ENCODE assay signal across 15 cellular contexts in the genomic region with DNA sequence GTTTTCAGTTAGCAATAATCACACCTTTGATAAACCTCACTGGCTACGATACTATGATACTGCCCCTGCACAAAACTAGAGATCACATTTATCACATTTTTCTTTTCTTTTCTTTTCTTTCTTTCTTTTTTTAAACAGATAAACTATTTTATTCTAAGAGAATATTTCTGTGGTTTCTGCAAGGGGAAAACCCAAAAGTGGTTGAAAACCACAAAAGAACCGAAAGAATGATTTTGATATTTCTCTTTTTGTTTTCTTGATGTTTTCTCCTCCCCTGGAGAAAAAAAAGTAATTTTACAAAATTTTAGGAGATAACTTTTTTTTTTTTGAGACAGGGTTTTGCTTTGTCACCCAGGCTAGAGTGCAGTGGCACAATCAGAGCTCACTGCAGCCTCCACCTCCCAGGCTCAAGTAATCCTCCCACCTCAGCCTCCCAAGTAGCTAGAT. TPM values are rescaled to one million over a fixed set of nuclear protein-coding genes. Genes with fewer than 3 reads are reported as not detected.
DNase-seq lines count a peak whose midpoint lies in the region; ATAC-seq, FAIRE-seq and TF ChIP-seq lines count a peak whose summit lies in the region.
"Had no signal": no experiment of that assay in that cellular context is flagged by ENCODE, and none has a peak within 500 bp of the region (broad histone marks: within the 10 kb centered on the region; RNA-seq: fewer than 3 reads in every experiment).

No MANE protein-coding gene starts in this region.

- DNase-seq in MM.1S: peak; percentile 40
- DNase-seq in H1 (ENCODE audit: low read depth in 1 of 2, low spot score in 2 of 2): no peak
- DNase-seq in BE2C: no peak
- no peak for DNase-seq in NCI-H82 treated with DMSO at 0.1 percent for 48 hours (lab: John Stamatoyannopoulos, UW; ENCODE audit: unreplicated experiment)
- DNase-seq in esophagus squamous epithelium (lab: John Stamatoyannopoulos, UW): no peak
- DNase-seq: Caco-2, Peyer's patch, T1000 had no signal

- TF ChIP-seq CTCF in DOHH2 (IDR thresholded peaks at IDR 0.05; ENCODE audit: low read depth, low read length, poor library complexity, severe bottlenecking) (no peak), MM.1S (IDR thresholded peaks at IDR 0.05; ENCODE audit: low read length) (no peak), H1 (IDR thresholded peaks at IDR 0.05; ENCODE audit: control extremely low read depth in 1 of 3, insufficient read depth in 1 of 3, low read depth in 1 of 3, low read length in 3 of 3) (no peak), BE2C (IDR thresholded peaks at IDR 0.05; ENCODE audit: low read depth, low read length) (no peak), esophagus squamous epithelium (IDR thresholded peaks at IDR 0.05) (no peak)

- H2BK20ac ChIP-seq in H1 (ENCODE audit: low read length): no peak overlapping the region

- H2BK15ac ChIP-seq in H1 (ENCODE audit: low read length): no peak overlapping the region

- FAIRE-seq in H1 (lab: Jason Lieb, UNC): no peak
- FAIRE-seq: colon had no signal

- H3K9ac ChIP-seq in MM.1S (ENCODE audit: low read length): no peak overlapping the region
- no peak overlapping the region for H3K9ac ChIP-seq in H1 (replicated peaks in 1 of 4; ENCODE audit: extremely low read depth in 1 of 4, low read depth in 3 of 4, low read length in 3 of 4)

- H2AK5ac ChIP-seq in H1 (ENCODE audit: low read depth, low read length): no peak overlapping the region

- no peak overlapping the region for H3K4ac ChIP-seq in H1 (replicated peaks; ENCODE audit: insufficient read length, low read depth, low read length)

- H3K79me2 ChIP-seq in DOHH2 (ENCODE audit: control insufficient read depth, low read length): no peaks in the 10 kb centered on the region
- no peaks in the 10 kb centered on the region for H3K79me2 ChIP-seq in MM.1S (ENCODE audit: low read length)
- no peaks in the 10 kb centered on the region for H3K79me2 ChIP-seq in H1 (ENCODE audit: control insufficient read depth in 1 of 2, insufficient read depth in 2 of 2, low read length in 2 of 2)

- H3K4me3 ChIP-seq in DOHH2 (ENCODE audit: low read length) (no peak overlapping the region), MM.1S (ENCODE audit: low read length) (peak overlapping the region; percentile 34), H1 (ENCODE audit: extremely low read depth in 1 of 4, insufficient read depth in 2 of 4, low read depth in 3 of 4, low read length in 4 of 4) (no peak overlapping the region), BE2C (ENCODE audit: low read depth, low read length) (no peak overlapping the region), esophagus squamous epithelium (no peak overlapping the region)
- H3K4me3 ChIP-seq: lung, Peyer's patch, skin epidermis had no signal

- intact Hi-C loops in esophagus squamous epithelium (cut with DNase I): no loop called here

- H3K27ac ChIP-seq in DOHH2 (ENCODE audit: low read depth, low read length) (no peak overlapping the region), MM.1S (ENCODE audit: low read length) (peak overlapping the region; percentile 58; the same call in 1 of the 2 replicates), H1 (ENCODE audit: low read depth, low read length) (no peak overlapping the region), esophagus squamous epithelium (no peak overlapping the region)
- H3K27ac ChIP-seq: neutrophil, Peyer's patch, skin epidermis had no signal

- CTCF ChIA-PET in H1 (lab: Charles Lee; ENCODE audit: partially characterized antibody): no interaction called here

- H3K23ac ChIP-seq in H1 (ENCODE audit: insufficient read length): no peak overlapping the region

- no peak overlapping the region for H4K5ac ChIP-seq in H1 (ENCODE audit: insufficient read length, low read depth, low read length)

- H3K27me3 ChIP-seq in DOHH2 (ENCODE audit: control insufficient read depth, low read length) (no peaks in the 10 kb centered on the region), MM.1S (replicated peaks; ENCODE audit: insufficient read depth, low read length) (no peaks in the 10 kb centered on the region), H1 (replicated peaks in 1 of 4; ENCODE audit: control insufficient read depth in 3 of 4, extremely low read depth in 1 of 4, insufficient read depth in 3 of 4, low read length in 3 of 4) (no peaks in the 10 kb centered on the region), BE2C (no peaks in the 10 kb centered on the region), esophagus squamous epithelium (no peaks in the 10 kb centered on the region)
- H3K27me3 ChIP-seq: Peyer's patch had no signal

- H3K9me3 ChIP-seq in DOHH2 (ENCODE audit: control insufficient read depth, insufficient read depth, low read length): no peaks in the 10 kb centered on the region; the same call in 1 of the 2 replicates
- no peaks in the 10 kb centered on the region for H3K9me3 ChIP-seq in MM.1S (replicated peaks; ENCODE audit: insufficient read depth, low read length)
- no peaks in the 10 kb centered on the region for H3K9me3 ChIP-seq in H1 (ENCODE audit: insufficient read depth in 2 of 2, low read depth in 1 of 2, low read length in 1 of 2)
- no peaks in the 10 kb centered on the region for H3K9me3 ChIP-seq in BE2C
- no peaks in the 10 kb centered on the region for H3K9me3 ChIP-seq in esophagus squamous epithelium
- H3K9me3 ChIP-seq: Caco-2, neutrophil, Peyer's patch had no signal

- peaks cover 15% of the 10 kb centered on the region for H3K4me1 ChIP-seq in DOHH2 (ENCODE audit: control insufficient read depth, low read length)
- H3K4me1 ChIP-seq in MM.1S (ENCODE audit: low read length): peaks cover 7% of the 10 kb centered on the region
- H3K4me1 ChIP-seq in H1 (replicated peaks in 1 of 4; ENCODE audit: control insufficient read depth in 3 of 4, insufficient read depth in 4 of 4, low read length in 3 of 4): no peaks in the 10 kb centered on the region
- H3K4me1 ChIP-seq in BE2C: peaks cover 3% of the 10 kb centered on the region; the same call in 1 of the 2 replicates
- no peaks in the 10 kb centered on the region for H3K4me1 ChIP-seq in esophagus squamous epithelium
- H3K4me1 ChIP-seq: Caco-2, Peyer's patch had no signal

- no peak for TF ChIP-seq RAD21 in H1 (IDR thresholded peaks at IDR 0.05 in 1 of 2, conservative IDR thresholded peaks at IDR 0.05 in 1 of 2; ENCODE audit: low read depth in 2 of 2, low read length in 2 of 2)

- no peak overlapping the region for H3K56ac ChIP-seq in H1 (replicated peaks; ENCODE audit: insufficient read length, low read depth, low read length)

- WGBS in H1 (ENCODE audit: extremely low coverage in 1 of 2, insufficient coverage in 1 of 2, insufficient read length in 1 of 2, insufficient replicate concordance in 2 of 2, low coverage in 1 of 2, low lambda C conversion rate in 2 of 2, missing lambda C conversion rate in 1 of 2), 2 experiments: 87% methylated on average over 2 of the region's 2 CpGs; no CpG with 5 or more reads in 1 of the 2 experiments
- WGBS in esophagus squamous epithelium, 2 donors: 66 to 74% methylated on average over 2 of the region's 2 CpGs

- POLR2A ChIA-PET in H1 (lab: Charles Lee; ENCODE audit: partially characterized antibody): no interaction called here

- no peak overlapping the region for H2BK120ac ChIP-seq in H1 (replicated peaks; ENCODE audit: low read depth, low read length)

- no peaks in the 10 kb centered on the region for H3K9me2 ChIP-seq in DOHH2 (replicated peaks; ENCODE audit: control insufficient read depth, low read length)
- no peaks in the 10 kb centered on the region for H3K9me2 ChIP-seq in MM.1S (replicated peaks; ENCODE audit: insufficient read depth, low read length)

- no peaks in the 10 kb centered on the region; the same call in 1 of the 2 replicates for H3K23me2 ChIP-seq in H1 (ENCODE audit: low read depth, low read length)

- peak; percentile 35 for ATAC-seq in GM18907 (IDR thresholded peaks at IDR 0.05; ENCODE audit: unreplicated experiment)
- ATAC-seq: HCT116 had no signal

- H3K14ac ChIP-seq in H1 (ENCODE audit: insufficient read length): no peak overlapping the region

- H4K20me1 ChIP-seq in DOHH2 (ENCODE audit: control insufficient read depth, insufficient read depth, low read depth, low read length): no peaks in the 10 kb centered on the region
- no peaks in the 10 kb centered on the region for H4K20me1 ChIP-seq in MM.1S (ENCODE audit: insufficient read depth, low read length)
- no peaks in the 10 kb centered on the region for H4K20me1 ChIP-seq in H1 (replicated peaks in 1 of 2; ENCODE audit: control insufficient read depth in 1 of 2, insufficient read depth in 2 of 2, low read length in 2 of 2)

- no peak overlapping the region for H2BK12ac ChIP-seq in H1 (ENCODE audit: low read depth, low read length)

- no peak for TF ChIP-seq EP300 in H1 (IDR thresholded peaks at IDR 0.05; ENCODE audit: borderline replicate concordance in 1 of 2, low read depth in 2 of 2, low read length in 2 of 2)

- no peak overlapping the region for H4K91ac ChIP-seq in H1 (replicated peaks; ENCODE audit: insufficient read length, low read length)

- TF ChIP-seq POLR2A in H1 (IDR thresholded peaks at IDR 0.05; ENCODE audit: control extremely low read depth in 1 of 2, low read depth in 2 of 2, low read length in 2 of 2): no peak
- no peak for TF ChIP-seq POLR2A in esophagus squamous epithelium (IDR thresholded peaks at IDR 0.05)

- H3K79me1 ChIP-seq in H1 (ENCODE audit: low read depth, low read length): no peaks in the 10 kb centered on the region

- H3K4me2 ChIP-seq in DOHH2 (ENCODE audit: low read length): peak overlapping the region; percentile 29
- H3K4me2 ChIP-seq in MM.1S (ENCODE audit: low read depth, low read length): peak overlapping the region; percentile 70
- no peak overlapping the region for H3K4me2 ChIP-seq in H1 (ENCODE audit: insufficient read depth in 1 of 2, low read depth in 2 of 2, low read length in 2 of 2)

- H2AFZ ChIP-seq in MM.1S (ENCODE audit: low read length): no peak overlapping the region
- 0 out of 2 replicates have a peak overlapping the region, but pooled peaks have one; percentile 9 for H2AFZ ChIP-seq in H1 (ENCODE audit: low read length)

- no peak overlapping the region for H4K8ac ChIP-seq in H1 (ENCODE audit: extremely low read depth, insufficient read depth, low read length)

- H3K18ac ChIP-seq in H1 (ENCODE audit: extremely low read depth, low read length): no peak overlapping the region

- H3F3A ChIP-seq in DOHH2 (ENCODE audit: control insufficient read depth, insufficient read depth): no peaks in the 10 kb centered on the region
- peaks cover 21% of the 10 kb centered on the region for H3F3A ChIP-seq in MM.1S (ENCODE audit: insufficient read depth, low read length)

- no peak overlapping the region for H2BK5ac ChIP-seq in H1 (ENCODE audit: low read depth, low read length)

- H3K36me3 ChIP-seq in DOHH2 (ENCODE audit: control insufficient read depth, low read length) (no peaks in the 10 kb centered on the region), MM.1S (replicated peaks; ENCODE audit: insufficient read depth, low read length) (no peaks in the 10 kb centered on the region), H1 (ENCODE audit: control insufficient read depth in 2 of 4, insufficient read depth in 4 of 4, low read length in 3 of 4) (no peaks in the 10 kb centered on the region), BE2C (no peaks in the 10 kb centered on the region), esophagus squamous epithelium (no peaks in the 10 kb centered on the region)
- H3K36me3 ChIP-seq: neutrophil, Peyer's patch had no signal

RNA-seq across cellular contexts. Expression of a gene that starts 18.4 kb away (rescaled TPM):
- 5.6 and 6.5 TPM in 2 replicates for total RNA-seq in H1 (2021; fragmentation: NEBNext Ultra II Directional; extraction: Animal tissue kit (Norgen Biotek cat#: 25700))
- polyA plus RNA-seq in H1 (2011; rRNA removed): 3.5 and 13.7 TPM in 2 replicates
- polyA plus RNA-seq in H1 (2011; cell fraction: cytosol; rRNA removed): 2.3 TPM
- polyA plus RNA-seq in H1 (2011; cell fraction: nucleus; rRNA removed): 2.1 TPM
- polyA plus RNA-seq in H1 (2012, experiment 1 of 2): 3.0 to 4.0 TPM (median 3.2 TPM) in 4 replicates
- 0.41 TPM for polyA plus RNA-seq in H1 (2012, experiment 2 of 2)
- 7.4 TPM for polyA plus RNA-seq in H1 (2013, experiment 1 of 2)
- polyA plus RNA-seq in H1 (2013, experiment 2 of 2): 7.4 TPM
- polyA minus RNA-seq in H1 (2011; rRNA and poly(A)+ RNA removed): 15.1 and 20.5 TPM in 2 replicates
- polyA minus RNA-seq in H1 (2011; cell fraction: cytosol; rRNA and poly(A)+ RNA removed): 5.6 TPM
- 8.7 TPM for polyA minus RNA-seq in H1 (2011; cell fraction: nucleus; rRNA and poly(A)+ RNA removed)
- polyA plus RNA-seq in BE2C (2012; ENCODE audit: insufficient read depth, insufficient read length, low read depth): 0.22 TPM
- total RNA-seq in esophagus squamous epithelium: 10 to 100 TPM; 23.1 to 40.7 (median 27.8) TPM

Comparison
In these comparisons a context has a peak if more than half of its experiments do, and no peak if none do; other contexts are left out.
1. H3K4me2 ChIP-seq: peak in DOHH2 (single experiment) and MM.1S (single experiment); none in H1 (0 of 2).